ENCODE assay signal across 9 cellular contexts in genomic region chr15:67043939-67044771, GRCh38. TPM values are rescaled to one million over a fixed set of nuclear protein-coding genes. Genes with fewer than 3 reads are reported as not detected.
DNase-seq lines count a peak whose midpoint lies in the region; ATAC-seq and TF ChIP-seq lines count a peak whose summit lies in the region.
"Had no signal": no experiment of that assay in that cellular context is flagged by ENCODE, and none has a peak within 500 bp of the region (broad histone marks: within the 10 kb centered on the region; RNA-seq: fewer than 3 reads in every experiment).

No MANE protein-coding gene starts in this region.

- no peak overlapping the region for H4K91ac ChIP-seq in H9 (ENCODE audit: insufficient read length, low read depth, low read length)

- no peak overlapping the region for H3K4me3 ChIP-seq in adipocyte (ENCODE audit: low read length)
- H3K4me3 ChIP-seq in gastroesophageal sphincter, result no peak overlapping the region
- peak overlapping the region in 1 of 3 donors; percentile 22 for H3K4me3 ChIP-seq in skeletal muscle tissue (ENCODE audit: low read length in 3 of 3)

- H3K36me3 Mint-ChIP-seq in H9 (ENCODE audit: insufficient read depth in 1 of 3, low read depth in 3 of 3), result no peaks in the 10 kb centered on the region
- no peaks in the 10 kb centered on the region for H3K36me3 Mint-ChIP-seq in immature natural killer cell

- H2AFZ ChIP-seq in H9 (ENCODE audit: low read length), result no peak overlapping the region

- no peaks in the 10 kb centered on the region for H3K9me3 ChIP-seq in H9 (ENCODE audit: control insufficient read depth, low read depth, low read length)
- H3K9me3 ChIP-seq in adipocyte (ENCODE audit: control insufficient read depth, low read length), result no peaks in the 10 kb centered on the region
- no peaks in the 10 kb centered on the region for H3K9me3 ChIP-seq in gastroesophageal sphincter
- no peaks in the 10 kb centered on the region for H3K9me3 ChIP-seq in skeletal muscle tissue (ENCODE audit: control insufficient read depth in 3 of 3, low read length in 3 of 3)

- no peaks in the 10 kb centered on the region for H3K23me2 ChIP-seq in H9 (ENCODE audit: insufficient read length, low read depth, low read length, poor library complexity, severe bottlenecking)

- WGBS in H9 (ENCODE audit: extremely low coverage, insufficient read length, low lambda C conversion rate), result no CpG with 5 or more reads among the region's 13 CpGs
- 34 to 38% methylated on average over 3 to 5 of the region's 13 CpGs for WGBS in gastroesophageal sphincter (ENCODE audit: low coverage in 1 of 2), 2 donors

- no peak overlapping the region for H2BK20ac ChIP-seq in H9 (ENCODE audit: low read depth, low read length, poor library complexity, severe bottlenecking)

- H3K23ac ChIP-seq in H9 (ENCODE audit: insufficient read length, low read depth, low read length), result no peak overlapping the region

- H3T11ph ChIP-seq in H9 (ENCODE audit: low read length), result no peak overlapping the region

- H3K79me2 ChIP-seq in H9 (ENCODE audit: insufficient read depth, low read length), result no peaks in the 10 kb centered on the region

- TF ChIP-seq CTCF in H9 (conservative IDR thresholded peaks at IDR 0.05) (no peak), gastroesophageal sphincter (IDR thresholded peaks at IDR 0.05) (no peak)

- TF ChIP-seq POLR2A in gastroesophageal sphincter (IDR thresholded peaks at IDR 0.05), result no peak

- H3K79me1 ChIP-seq in H9 (ENCODE audit: insufficient read depth, low read depth, low read length, poor library complexity, severe bottlenecking), result no peaks in the 10 kb centered on the region

- H3K9ac ChIP-seq in H9 (ENCODE audit: extremely low read depth, insufficient read length, low read length) (no peak overlapping the region), adipocyte (ENCODE audit: low read length) (peak overlapping the region; percentile 54), skeletal muscle tissue (ENCODE audit: low read depth in 1 of 3, low read length in 3 of 3) (peak overlapping the region in 1 of 3 donors; percentile 68)

- H3K9me3 Mint-ChIP-seq in H9 (no peaks in the 10 kb centered on the region; a peak in 1 of 5 replicates), immature natural killer cell (no peaks in the 10 kb centered on the region)
- H3K9me3 Mint-ChIP-seq: activated T-helper 1 cell treated with anti-CD3 and anti-CD28 coated beads, Interleukin-12 subunit alpha, Interleukin-12 subunit beta, Interleukin-2, Interleukin-4 antibody, amounts not matched to agents 30 ng/mL and 10 ng/mL and 1 ng/mL, durations not matched to agents 14 hours and 24 hours and 36 hours had no signal

- no peak overlapping the region for H2BK120ac ChIP-seq in H9 (ENCODE audit: low read depth, low read length, poor library complexity, severe bottlenecking)

- TF ChIP-seq EP300 in gastroesophageal sphincter (IDR thresholded peaks at IDR 0.05), result no peak

- no peak overlapping the region for H2BK5ac ChIP-seq in H9 (ENCODE audit: insufficient read length, low read length)

- H3K27me3 ChIP-seq in H9 (ENCODE audit: insufficient read depth, low read length) (no peaks in the 10 kb centered on the region), adipocyte (replicated peaks; ENCODE audit: control insufficient read depth, insufficient read depth, low read length) (no peaks in the 10 kb centered on the region), gastroesophageal sphincter (no peaks in the 10 kb centered on the region), skeletal muscle tissue (ENCODE audit: control insufficient read depth in 3 of 3, insufficient read depth in 3 of 3, low read length in 3 of 3) (no peaks in the 10 kb centered on the region)

- H4K5ac ChIP-seq in H9 (ENCODE audit: insufficient read length, low read depth, low read length), result no peak overlapping the region

- H3K27ac ChIP-seq in H9 (ENCODE audit: insufficient read length, low read depth, low read length), result no peak overlapping the region
- peak overlapping the region in 3 of 4 donors; percentile 72 to 84 (median 73) for H3K27ac ChIP-seq in gastroesophageal sphincter
- peak overlapping the region; percentile 43 for H3K27ac ChIP-seq in skeletal muscle tissue (ENCODE audit: low read depth, low read length)

- H4K8ac ChIP-seq in H9 (replicated peaks; ENCODE audit: insufficient read length, low read depth, low read length), result no peak overlapping the region

- H3K56ac ChIP-seq in H9 (ENCODE audit: insufficient read length, low read depth, low read length), result no peak overlapping the region

- intact Hi-C loops in left colon (cut with DNase I, micrococcal nuclease), result no loop called here

- H3K4me3 Mint-ChIP-seq in H9, result no peak overlapping the region; a peak in 1 of 5 replicates
- no peak overlapping the region for H3K4me3 Mint-ChIP-seq in immature natural killer cell
- H3K4me3 Mint-ChIP-seq: activated T-helper 1 cell treated with anti-CD3 and anti-CD28 coated beads, Interleukin-12 subunit alpha, Interleukin-12 subunit beta, Interleukin-2, Interleukin-4 antibody, amounts not matched to agents 30 ng/mL and 10 ng/mL and 1 ng/mL, durations not matched to agents 14 hours and 24 hours and 36 hours had no signal

- DNase-seq in H9, result peak; percentile 79
- DNase-seq in adipocyte (ENCODE audit: low read depth), result peak; percentile 90
- DNase-seq in DMS 273 treated with DMSO at 0.1 percent for 48 hours (lab: John Stamatoyannopoulos, UW), result no peak
- no peak for DNase-seq in immature natural killer cell
- no peak for DNase-seq in GDM1 (lab: John Stamatoyannopoulos, UW)
- no peak for DNase-seq in left colon

- no peak overlapping the region for H2BK15ac ChIP-seq in H9 (ENCODE audit: low read depth, low read length)

- H3K27me3 Mint-ChIP-seq in H9 (ENCODE audit: low read depth) (no peaks in the 10 kb centered on the region; the same call in 1 of the 2 replicates), immature natural killer cell (ENCODE audit: low read depth in 3 of 3) (peaks cover 2 to 5% (median 2%) of the 10 kb centered on the region in 3 donors)

- no peaks in the 10 kb centered on the region for H4K20me1 ChIP-seq in H9 (ENCODE audit: control insufficient read depth, insufficient read depth, insufficient read length)

- H3K4ac ChIP-seq in H9 (ENCODE audit: low read depth, low read length), result no peak overlapping the region

- no peak overlapping the region for H3K4me2 ChIP-seq in H9 (ENCODE audit: insufficient read depth, insufficient read length, low read length)

- H3K4me1 Mint-ChIP-seq in H9, result peaks cover 18% of the 10 kb centered on the region in 2 experiments
- peaks cover 0 to 18% of the 10 kb centered on the region in 2 donors for H3K4me1 Mint-ChIP-seq in immature natural killer cell

- ATAC-seq in gastroesophageal sphincter (peak; percentile 81), left colon (no peak)

- H3K14ac ChIP-seq in H9 (ENCODE audit: insufficient read depth, low read length), result peak overlapping the region; percentile 23; the same call in 1 of the 2 replicates

- H3K4me1 ChIP-seq in H9 (ENCODE audit: insufficient read depth, low read length), result peaks cover 4% of the 10 kb centered on the region; the same call in 1 of the 2 replicates
- peaks cover 46% of the 10 kb centered on the region for H3K4me1 ChIP-seq in adipocyte (ENCODE audit: control insufficient read depth, insufficient read depth, low read length)
- peaks cover 0 to 45% (median 21%) of the 10 kb centered on the region in 3 donors for H3K4me1 ChIP-seq in gastroesophageal sphincter
- H3K4me1 ChIP-seq in skeletal muscle tissue (ENCODE audit: control insufficient read depth in 3 of 3, insufficient read depth in 3 of 3, low read length in 3 of 3), result peaks cover 8 to 21% (median 16%) of the 10 kb centered on the region in 3 donors

- no peak overlapping the region for H2AK5ac ChIP-seq in H9 (ENCODE audit: insufficient read length, low read length)

- H3K27ac Mint-ChIP-seq in H9 (peak overlapping the region; percentile 83 to 93 (median 89); a peak in 6 of 7 replicates), immature natural killer cell (no peak overlapping the region)
- H3K27ac Mint-ChIP-seq: activated T-helper 1 cell treated with anti-CD3 and anti-CD28 coated beads, Interleukin-12 subunit alpha, Interleukin-12 subunit beta, Interleukin-2, Interleukin-4 antibody, amounts not matched to agents 30 ng/mL and 10 ng/mL and 1 ng/mL, durations not matched to agents 14 hours and 24 hours and 36 hours had no signal

- H3K36me3 ChIP-seq in adipocyte (ENCODE audit: control insufficient read depth, insufficient read depth, low read length, severe bottlenecking) (no peaks in the 10 kb centered on the region), gastroesophageal sphincter (no peaks in the 10 kb centered on the region), skeletal muscle tissue (ENCODE audit: control insufficient read depth in 3 of 3, insufficient read depth in 3 of 3, low read length in 3 of 3) (no peaks in the 10 kb centered on the region)

- peak overlapping the region; percentile 36 for H3K18ac ChIP-seq in H9 (ENCODE audit: insufficient read length, low read depth, low read length)

- H2BK12ac ChIP-seq in H9 (ENCODE audit: insufficient read length, low read depth, low read length), result peak overlapping the region; percentile 28

RNA-seq across cellular contexts. Expression of gene SMAD3, which starts 21.2 kb away (rescaled TPM):
- total RNA-seq in H9 (2021) (25.9 and 26.7 TPM in 2 replicates), gastroesophageal sphincter (10 to 100 TPM; 19.8 to 30.6 (median 25.9) TPM), skeletal muscle tissue (17.2 TPM), left colon (10 to 100 TPM; 33.3 to 60.7 TPM)
- polyA plus RNA-seq in immature natural killer cell, result 10 to 100 TPM in 2 of 3 donors, 1 to 10 TPM in 1; 8.9 to 11.9 (median 10.0) TPM

Comparison
In these comparisons a context has a peak if more than half of its experiments do, and no peak if none do; other contexts are left out.
1. DNase-seq: peak in H9 (single experiment) and adipocyte (single experiment); none in DMS 273 treated with DMSO at 0.1 percent for 48 hours (single experiment), immature natural killer cell (0 of 3), GDM1 (single experiment) and left colon (0 of 2).
2. H3K27ac Mint-ChIP-seq: peak in H9 (3 of 3); none in immature natural killer cell (0 of 6).